8 cellular contexts compared by ENCODE assay signal in genomic region chr7:194257-194995, GRCh38. TPM values are rescaled to one million over a fixed set of nuclear protein-coding genes. Genes with fewer than 3 reads are reported as not detected.
DNase-seq lines count a peak whose midpoint lies in the region; ATAC-seq and TF ChIP-seq lines count a peak whose summit lies in the region.

No MANE protein-coding gene starts in this region.

- H3K9me3 ChIP-seq in WERI-Rb-1 (ENCODE audit: severe bottlenecking) (no peaks in the 10 kb centered on the region), sigmoid colon (no peaks in the 10 kb centered on the region)

- no peaks in the 10 kb centered on the region for H3K36me3 Mint-ChIP-seq in natural killer cell treated with Interleukin-12 subunit alpha and Interleukin-12 subunit beta and Interleukin-15 and Interleukin-18, amount 100 ng/mL, for 72 hours

- no peak for TF ChIP-seq POLR2A in sigmoid colon (IDR thresholded peaks at IDR 0.05)

- intact Hi-C loops in sigmoid colon (cut with DNase I), result loop anchor here (5.0 kb wide), 1 partner anchor 38 kb away; no protein-coding TSS in a partner anchor

- H3K36me3 ChIP-seq in WERI-Rb-1 (peaks cover 35% of the 10 kb centered on the region), sigmoid colon (peaks cover 21 to 42% (median 35%) of the 10 kb centered on the region in 4 donors)

- H3K4me3 ChIP-seq in WERI-Rb-1 (ENCODE audit: low read depth, low read length) (peak overlapping the region; percentile 56), iPS-11a (ENCODE audit: low read depth, low read length) (peak overlapping the region; percentile 61), sigmoid colon (peak overlapping the region; percentile 53 to 85 (median 75))

- 23 to 57% methylated on average over 27 of the region's 27 CpGs for WGBS in sigmoid colon, 2 donors

- H3K27ac ChIP-seq in WERI-Rb-1 (no peak overlapping the region), sigmoid colon (peak overlapping the region; percentile 87 to 95 (median 94))

- peak; percentile 68 for DNase-seq in EH (ENCODE audit: low read depth)
- no peak for DNase-seq in WERI-Rb-1
- DNase-seq in sigmoid colon, result no peak
- DNase-seq in NCI-H128 (lab: John Stamatoyannopoulos, UW; ENCODE audit: unreplicated experiment), result no peak
- DNase-seq in natural killer cell treated with Interleukin-12 subunit alpha and Interleukin-12 subunit beta and Interleukin-15 and Interleukin-18, amount 100 ng/mL, for 72 hours (ENCODE audit: low spot score), result no peak
- no peak for DNase-seq in activated naive CD4-positive, alpha-beta T cell (lab: John Stamatoyannopoulos, UW)

- H3K27me3 ChIP-seq in WERI-Rb-1 (ENCODE audit: insufficient read depth, low read depth, severe bottlenecking) (no peaks in the 10 kb centered on the region), sigmoid colon (no peaks in the 10 kb centered on the region)

- TF ChIP-seq CTCF in WERI-Rb-1 (IDR thresholded peaks at IDR 0.05; ENCODE audit: low read depth, low read length) (no peak), sigmoid colon (IDR thresholded peaks at IDR 0.05) (no peak)

- H3K4me1 Mint-ChIP-seq in natural killer cell treated with Interleukin-12 subunit alpha and Interleukin-12 subunit beta and Interleukin-15 and Interleukin-18, amount 100 ng/mL, for 72 hours (ENCODE audit: low read depth in 2 of 2), result no peaks in the 10 kb centered on the region

- TF ChIP-seq EP300 in sigmoid colon (IDR thresholded peaks at IDR 0.05), result no peak

- H3K9me3 Mint-ChIP-seq in natural killer cell treated with Interleukin-12 subunit alpha and Interleukin-12 subunit beta and Interleukin-15 and Interleukin-18, amount 100 ng/mL, for 72 hours, result no peaks in the 10 kb centered on the region

- no peak overlapping the region for H3K27ac Mint-ChIP-seq in natural killer cell treated with Interleukin-12 subunit alpha and Interleukin-12 subunit beta and Interleukin-15 and Interleukin-18, amount 100 ng/mL, for 72 hours

- H3K27me3 Mint-ChIP-seq in natural killer cell treated with Interleukin-12 subunit alpha and Interleukin-12 subunit beta and Interleukin-15 and Interleukin-18, amount 100 ng/mL, for 72 hours, result peaks cover 16 to 20% of the 10 kb centered on the region in 2 donors

- H3K4me1 ChIP-seq in sigmoid colon, result peaks cover 0 to 69% (median 63%) of the 10 kb centered on the region in 4 donors

- no peak overlapping the region for H3K4me3 Mint-ChIP-seq in natural killer cell treated with Interleukin-12 subunit alpha and Interleukin-12 subunit beta and Interleukin-15 and Interleukin-18, amount 100 ng/mL, for 72 hours

- ATAC-seq in natural killer cell treated with Interleukin-12 subunit alpha and Interleukin-12 subunit beta and Interleukin-15 and Interleukin-18, amount 100 ng/mL, for 72 hours, result no peak
- no peak for ATAC-seq in HG03469 (IDR thresholded peaks at IDR 0.05; ENCODE audit: unreplicated experiment)

RNA-seq across cellular contexts. Expression of gene FAM20C, which starts 2.1 kb away (rescaled TPM):
- total RNA-seq in sigmoid colon, result 10 to 100 TPM; 18.4 to 51.3 (median 23.3) TPM
- polyA plus RNA-seq in sigmoid colon, result 10 to 100 TPM in 2 of 3 donors, 1 to 10 TPM in 1; 3.0 to 27.5 (median 10.4) TPM
- total RNA-seq in natural killer cell treated with Interleukin-12 subunit alpha and Interleukin-12 subunit beta and Interleukin-15 and Interleukin-18, amount 100 ng/mL, for 72 hours, result under 1 TPM; 0.62 to 0.98 TPM

Comparison
In these comparisons a context has a peak if more than half of its experiments do, and no peak if none do; other contexts are left out.
1. RNA of gene FAM20C, which starts 2.1 kb away (total RNA-seq): 18.4 to 51.3 TPM in sigmoid colon; 0.62 to 0.98 TPM in natural killer cell treated with Interleukin-12 subunit alpha and Interleukin-12 subunit beta and Interleukin-15 and Interleukin-18, amount 100 ng/mL, for 72 hours; every median in the first group is over 4 times any median in the second.
2. Peak in every context shown above with its lines, with median percentiles within 50 percentile points of each other: H3K4me3 ChIP-seq.